ENCODE assay signal across 28 cellular contexts in the genomic region with DNA sequence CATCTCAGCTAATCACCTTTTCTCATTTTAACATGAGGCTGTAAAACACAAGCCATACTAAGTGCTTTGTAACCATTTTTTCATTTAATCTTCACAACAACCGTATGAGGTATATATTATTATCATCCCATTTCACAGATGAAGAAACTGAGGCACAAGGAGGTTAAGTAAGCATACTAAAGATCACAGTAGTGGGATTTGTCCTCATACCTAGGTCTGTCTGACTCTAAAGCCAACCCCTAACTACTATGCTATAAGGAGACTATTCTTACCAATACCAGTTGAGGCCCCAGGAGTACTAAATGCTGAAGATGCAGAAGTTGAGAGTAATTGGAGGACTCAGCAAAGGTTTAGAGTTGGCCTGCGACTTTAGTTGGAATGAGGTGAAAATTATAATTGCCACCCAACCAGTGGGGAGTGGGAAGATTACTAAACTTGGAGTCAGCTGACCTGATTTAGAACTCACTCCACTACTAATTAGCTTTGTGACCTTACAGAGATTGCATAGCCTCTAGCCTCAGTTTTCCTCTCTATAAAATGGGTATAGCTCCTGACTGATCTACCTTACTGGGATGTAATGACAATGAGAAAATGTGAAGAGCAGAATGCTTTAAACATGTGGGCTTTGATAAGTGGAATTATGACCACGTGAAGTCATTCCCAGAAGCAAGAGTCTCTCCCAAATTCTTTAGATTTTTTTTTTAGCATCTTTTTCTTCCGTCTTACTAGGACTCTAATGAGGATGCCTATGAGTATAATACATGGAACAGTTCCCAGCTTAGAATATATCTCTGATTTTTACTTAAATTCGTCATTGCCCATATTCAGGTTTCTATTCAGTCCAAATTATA.
A peak's percentile ranks its signal among the peaks of the same experiment; 100 is the strongest.
DNase-seq lines count a peak whose midpoint lies in the region; ATAC-seq, FAIRE-seq and TF ChIP-seq lines count a peak whose summit lies in the region.
"Had no signal": no experiment of that assay in that cellular context is flagged by ENCODE, and none has a peak within 500 bp of the region (broad histone marks: within the 10 kb centered on the region; RNA-seq: fewer than 3 reads in every experiment).

No MANE protein-coding gene starts in this region.

- H3K9ac ChIP-seq in K562 (ENCODE audit: insufficient read depth in 1 of 2, low read depth in 2 of 2, low read length in 2 of 2) (no peak overlapping the region), neural progenitor cell (no peak overlapping the region), kidney (ENCODE audit: low read length in 2 of 2) (no peak overlapping the region)

- no peak overlapping the region for H3K4me3 ChIP-seq in A549
- no peak overlapping the region for H3K4me3 ChIP-seq in K562
- H3K4me3 ChIP-seq in neural progenitor cell: no peak overlapping the region
- no peak overlapping the region for H3K4me3 ChIP-seq in kidney (ENCODE audit: low read length in 2 of 2)
- H3K4me3 ChIP-seq: esophagus muscularis mucosa, GM12878, GM23338, SK-N-MC, spleen had no signal

- peaks cover 23% of the 10 kb centered on the region for H3K27me3 Mint-ChIP-seq in CD4-positive, alpha-beta T cell
- no peaks in the 10 kb centered on the region for H3K27me3 Mint-ChIP-seq in neural progenitor cell (ENCODE audit: insufficient read depth, low read depth)
- H3K27me3 Mint-ChIP-seq: activated naive CD4-positive, alpha-beta T cell treated with anti-CD3 and anti-CD28 coated beads, Interleukin-2, amount 50 U/mL, for 24 hours; T-helper 17 cell had no signal

- TF ChIP-seq CTCF in A549 (IDR thresholded peaks at IDR 0.05) (no peak), K562 (IDR thresholded peaks at IDR 0.05 in 2 of 3, conservative IDR thresholded peaks at IDR 0.05 in 1 of 3; ENCODE audit: insufficient read depth in 2 of 3, low read depth in 1 of 3, low read length in 3 of 3) (no peak), neural progenitor cell (IDR thresholded peaks at IDR 0.05) (no peak), kidney (IDR thresholded peaks at IDR 0.05; ENCODE audit: borderline replicate concordance, extremely low read depth, insufficient read depth) (no peak)
- TF ChIP-seq CTCF in CD4-positive, alpha-beta T cell (IDR thresholded peaks at IDR 0.05): no peak

- POLR2A ChIA-PET in A549 (lab: Yijun Ruan, JAX): no interaction called here
- POLR2A ChIA-PET in CD4-positive, alpha-beta T cell (lab: Charles Lee): no interaction called here
- POLR2A ChIA-PET in K562 (lab: Yijun Ruan, JAX): interaction anchor here (0.7 kb wide), 1 partner anchor 260 kb away, joined by 3 read pairs; no protein-coding TSS in a partner anchor

- peaks cover 57% of the 10 kb centered on the region for H3F3A ChIP-seq in neural progenitor cell (ENCODE audit: low read depth)

- H3K4me2 ChIP-seq in A549 (no peak overlapping the region), K562 (ENCODE audit: insufficient read depth, low read length) (no peak overlapping the region), neural progenitor cell (no peak overlapping the region)

- DNase-seq in A549 (ENCODE audit: low read depth in 1 of 2, low spot score in 1 of 2): no peak
- DNase-seq in CD4-positive, alpha-beta T cell: no peak
- no peak for DNase-seq in K562 (ENCODE audit: extremely low read depth in 1 of 4, low spot score in 3 of 4)
- DNase-seq in neural progenitor cell (ENCODE audit: low spot score): no peak
- DNase-seq in G401 (ENCODE audit: low spot score): no peak
- DNase-seq in kidney: no peak
- DNase-seq in MV-4-11 (lab: John Stamatoyannopoulos, UW): no peak
- DNase-seq: activated CD4-positive, alpha-beta T cell treated with anti-CD3 and anti-CD28 coated beads, Interleukin-2, amount 50 U/mL, for 48 hours; activated CD8-positive, alpha-beta memory T cell treated with anti-CD3 and anti-CD28 coated beads, Interleukin-2, amount 50 U/mL, for 4 hours; CD4-positive, CD25-positive, alpha-beta regulatory T cell; foreskin melanocyte; NCI-H1092 treated with DMSO at 0.1 percent for 48 hours; NCI-H187 treated with DMSO at 0.1 percent for 48 hours; NCI-H69; nucleus accumbens; spleen; T-helper 17 cell had no signal

- H3K79me2 ChIP-seq in K562 (ENCODE audit: control insufficient read depth, insufficient read depth, low read length): no peaks in the 10 kb centered on the region
- H3K79me2 ChIP-seq in neural progenitor cell (ENCODE audit: low read depth): peaks cover 100% of the 10 kb centered on the region

- no TSS peak for BruUV-seq in K562 (replicated peaks; lab: Mats Ljungman, UMichigan)

- no peaks in the 10 kb centered on the region for H3K36me3 ChIP-seq in K562 (ENCODE audit: control insufficient read depth, insufficient read depth, low read length)
- no peaks in the 10 kb centered on the region for H3K36me3 ChIP-seq in neural progenitor cell
- H3K36me3 ChIP-seq in kidney (ENCODE audit: control insufficient read depth in 1 of 2, insufficient read depth in 2 of 2, low read length in 2 of 2): no peaks in the 10 kb centered on the region
- H3K36me3 ChIP-seq: esophagus muscularis mucosa, spleen had no signal

- peaks cover 23% of the 10 kb centered on the region for H3K4me1 ChIP-seq in A549
- H3K4me1 ChIP-seq in K562 (replicated peaks in 1 of 2; ENCODE audit: control insufficient read depth in 2 of 2, insufficient read depth in 2 of 2, low read length in 2 of 2): peaks cover 0 to 14% of the 10 kb centered on the region in 2 experiments; a peak in 3 of 5 replicates
- H3K4me1 ChIP-seq in neural progenitor cell: peaks cover 44% of the 10 kb centered on the region
- peaks cover 0 to 3% of the 10 kb centered on the region in 2 donors for H3K4me1 ChIP-seq in kidney (ENCODE audit: control insufficient read depth in 1 of 2, insufficient read depth in 1 of 2, low read depth in 1 of 2, low read length in 2 of 2)

- TF ChIP-seq RAD21 in A549 (conservative IDR thresholded peaks at IDR 0.05 in 1 of 2, IDR thresholded peaks at IDR 0.05 in 1 of 2): no peak
- TF ChIP-seq RAD21 in K562 (CRISPR knock-in tag; conservative IDR thresholded peaks at IDR 0.05 in 1 of 2, IDR thresholded peaks at IDR 0.05 in 1 of 2): no peak

- no peaks in the 10 kb centered on the region for H3K9me1 ChIP-seq in K562 (ENCODE audit: control insufficient read depth, insufficient read depth, low read length)

- FAIRE-seq in A549 (lab: Jason Lieb, UNC) (no peak), K562 (lab: Jason Lieb, UNC) (no peak), kidney (lab: Jason Lieb, UNC) (no peak)
- FAIRE-seq: D721Med, GM12878 had no signal

- H2AFZ ChIP-seq in K562 (ENCODE audit: low read depth, low read length): no peak overlapping the region
- H2AFZ ChIP-seq in neural progenitor cell (replicated peaks): no peak overlapping the region
- H2AFZ ChIP-seq: GM23338 had no signal

- peak overlapping the region; percentile 57 for H3K4me3 Mint-ChIP-seq in CD4-positive, alpha-beta T cell
- no peak overlapping the region for H3K4me3 Mint-ChIP-seq in neural progenitor cell
- H3K4me3 Mint-ChIP-seq: activated naive CD4-positive, alpha-beta T cell treated with anti-CD3 and anti-CD28 coated beads, Interleukin-2, amount 50 U/mL, for 24 hours; activated T-helper 1 cell treated with anti-CD3 and anti-CD28 coated beads, Interleukin-12 subunit alpha, Interleukin-12 subunit beta, Interleukin-2, Interleukin-4 antibody, amounts not matched to agents 30 ng/mL and 10 ng/mL and 1 ng/mL, durations not matched to agents 14 hours and 24 hours and 36 hours; CD4-positive, CD25-positive, alpha-beta regulatory T cell; dendritic cell treated with granulocyte-macrophage colony-stimulating factor and Interleukin-4, amounts not matched to agents 40 ng/mL and 50 ng/mL, for 4 days; GM23338; T-helper 17 cell had no signal

- peaks cover 31% of the 10 kb centered on the region for H3K4me1 Mint-ChIP-seq in CD4-positive, alpha-beta T cell (ENCODE audit: low read depth)
- peaks cover 78% of the 10 kb centered on the region for H3K4me1 Mint-ChIP-seq in neural progenitor cell

- in situ Hi-C loops in K562 (cut with MboI): no loop called here
- in situ Hi-C loops in G401 (cut with HindIII; ENCODE audit: low sequenced_read_pairs): no loop called here

- CTCF ChIA-PET in A549 (lab: Yijun Ruan, JAX) (interaction anchor here (0.7 to 7.8 kb wide), 10 partner anchors 9 to 183 kb away, joined by 3 to 47 read pairs (median 8); no protein-coding TSS in a partner anchor), K562 (lab: Yijun Ruan, JAX; ENCODE audit: low intra/inter-chr PET ratio) (no interaction called here)
- CTCF ChIA-PET in CD4-positive, alpha-beta T cell (lab: Charles Lee): no interaction called here

- H3K27ac ChIP-seq in A549 (no peak overlapping the region), K562 (ENCODE audit: extremely low read depth, low read depth, low read length) (no peak overlapping the region), neural progenitor cell (peak overlapping the region; percentile 97), kidney (ENCODE audit: low read depth in 2 of 2, low read length in 2 of 2) (no peak overlapping the region)
- no peak overlapping the region for H3K27ac ChIP-seq in CD4-positive, alpha-beta T cell (ENCODE audit: low read depth, low read length)
- H3K27ac ChIP-seq: esophagus muscularis mucosa, SK-N-MC, spleen had no signal

- H3K9me3 ChIP-seq in A549 (no peaks in the 10 kb centered on the region), K562 (replicated peaks; ENCODE audit: control insufficient read depth, insufficient read depth, low read depth, low read length) (no peaks in the 10 kb centered on the region), neural progenitor cell (ENCODE audit: low read depth) (no peaks in the 10 kb centered on the region), kidney (ENCODE audit: control insufficient read depth in 1 of 2, low read length in 2 of 2) (no peaks in the 10 kb centered on the region)
- H3K9me3 ChIP-seq in CD4-positive, alpha-beta T cell (ENCODE audit: control insufficient read depth, low read length): no peaks in the 10 kb centered on the region
- H3K9me3 ChIP-seq: esophagus muscularis mucosa, spleen had no signal

- intact Hi-C loops in CD4-positive, alpha-beta T cell (cut with DNase I, micrococcal nuclease): no loop called here
- intact Hi-C loops in K562 (cut with micrococcal nuclease): no loop called here
- intact Hi-C loops in kidney (cut with DNase I): no loop called here

- no peak for TF ChIP-seq POLR2A in A549 (IDR thresholded peaks at IDR 0.05; ENCODE audit: low read length)
- TF ChIP-seq POLR2A in K562 (conservative IDR thresholded peaks at IDR 0.05): no peak

- peaks cover 17% of the 10 kb centered on the region for H4K20me1 ChIP-seq in K562 (replicated peaks; ENCODE audit: control insufficient read depth, insufficient read depth, low read length)
- peaks cover 17% of the 10 kb centered on the region for H4K20me1 ChIP-seq in neural progenitor cell (ENCODE audit: low read depth)

- 86% methylated on average over 5 of the region's 5 CpGs for WGBS in A549 (ENCODE audit: missing lambda C conversion rate)
- WGBS in K562 (ENCODE audit: insufficient coverage, low coverage, missing lambda C conversion rate): 17% methylated on average over 5 of the region's 5 CpGs

- no peaks in the 10 kb centered on the region for H3K27me3 ChIP-seq in CD4-positive, alpha-beta T cell (ENCODE audit: control insufficient read depth, insufficient read depth, low read length)
- H3K27me3 ChIP-seq in K562 (ENCODE audit: control insufficient read depth in 2 of 2, insufficient read depth in 2 of 2, low read length in 2 of 2) (peaks cover 14 to 44% of the 10 kb centered on the region in 2 experiments), neural progenitor cell (no peaks in the 10 kb centered on the region)
- H3K27me3 ChIP-seq: esophagus muscularis mucosa had no signal

- TF ChIP-seq EP300 in A549 (IDR thresholded peaks at IDR 0.05): no peak
- TF ChIP-seq EP300 in K562 (IDR thresholded peaks at IDR 0.05; ENCODE audit: low read length): no peak

- no peaks in the 10 kb centered on the region for H3K9me3 Mint-ChIP-seq in CD4-positive, alpha-beta T cell
- H3K9me3 Mint-ChIP-seq in neural progenitor cell: no peaks in the 10 kb centered on the region
- H3K9me3 Mint-ChIP-seq: activated naive CD4-positive, alpha-beta T cell treated with anti-CD3 and anti-CD28 coated beads, Interleukin-2, amount 50 U/mL, for 24 hours; activated T-helper 1 cell treated with anti-CD3 and anti-CD28 coated beads, Interleukin-12 subunit alpha, Interleukin-12 subunit beta, Interleukin-2, Interleukin-4 antibody, amounts not matched to agents 30 ng/mL and 10 ng/mL and 1 ng/mL, durations not matched to agents 14 hours and 24 hours and 36 hours; CD4-positive, CD25-positive, alpha-beta regulatory T cell; dendritic cell treated with granulocyte-macrophage colony-stimulating factor and Interleukin-4, amounts not matched to agents 40 ng/mL and 50 ng/mL, for 4 days; GM23338; IgD-negative memory B cell had no signal

- no peak overlapping the region for H3K27ac Mint-ChIP-seq in CD4-positive, alpha-beta T cell
- no peak overlapping the region for H3K27ac Mint-ChIP-seq in neural progenitor cell
- H3K27ac Mint-ChIP-seq: activated naive CD4-positive, alpha-beta T cell treated with anti-CD3 and anti-CD28 coated beads, Interleukin-2, amount 50 U/mL, for 24 hours; activated T-helper 1 cell treated with anti-CD3 and anti-CD28 coated beads, Interleukin-12 subunit alpha, Interleukin-12 subunit beta, Interleukin-2, Interleukin-4 antibody, amounts not matched to agents 30 ng/mL and 10 ng/mL and 1 ng/mL, durations not matched to agents 14 hours and 24 hours and 36 hours; CD4-positive, CD25-positive, alpha-beta regulatory T cell; GM23338; T-helper 17 cell had no signal

- peaks cover 4% of the 10 kb centered on the region for H3K36me3 Mint-ChIP-seq in CD4-positive, alpha-beta T cell (ENCODE audit: low read depth)
- H3K36me3 Mint-ChIP-seq in neural progenitor cell: peaks cover 19% of the 10 kb centered on the region
- H3K36me3 Mint-ChIP-seq: activated naive CD4-positive, alpha-beta T cell treated with anti-CD3 and anti-CD28 coated beads, Interleukin-2, amount 50 U/mL, for 24 hours; CD4-positive, CD25-positive, alpha-beta regulatory T cell had no signal

- ATAC-seq in A549 (no peak), K562 (no peak), HG03439 (IDR thresholded peaks at IDR 0.05; ENCODE audit: unreplicated experiment) (no peak)
- no peak for ATAC-seq in CD4-positive, alpha-beta T cell (ENCODE audit: poor library complexity)
- ATAC-seq: activated CD4-positive, CD25-positive, alpha-beta regulatory T cell treated with anti-CD3 and anti-CD28 coated beads, Interleukin-2, amount 50 U/mL, for 24 hours; GM12878; GM23338; T-helper 17 cell had no signal

Comparison
In these comparisons a context has a peak if more than half of its experiments do, and no peak if none do; other contexts are left out.
1. Of the 35 proteins assayed by ChIP-seq in both K562 and A549: peak only in K562: CHD4, ESRRA and HDAC2; only in A549: none; in both: KDM1A; in neither: 30; mixed calls (peak in some experiments, not most) for 1.